Comparison of ENCODE assay signal across 8 cellular contexts in the genomic region with DNA sequence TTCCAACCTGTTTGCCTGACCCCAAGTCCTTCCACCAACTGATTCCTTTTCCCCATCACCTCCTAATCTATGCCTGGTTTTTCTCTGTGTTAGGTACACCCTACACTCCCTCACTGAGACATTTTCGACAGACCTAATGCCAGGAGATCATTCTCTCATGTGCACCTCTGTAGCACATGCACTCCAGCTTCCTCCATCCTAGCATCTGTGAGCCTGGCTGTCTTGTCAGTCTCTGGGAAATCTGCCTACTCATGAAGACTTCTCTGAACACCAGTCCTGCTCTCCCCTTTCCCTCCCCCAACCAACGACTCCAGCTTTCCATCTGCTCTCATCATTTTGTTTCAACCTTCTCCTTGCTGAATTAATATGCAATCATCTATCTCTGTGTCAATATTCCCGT. TPM values are rescaled to one million over a fixed set of nuclear protein-coding genes. Genes with fewer than 3 reads are reported as not detected.
DNase-seq lines count a peak whose midpoint lies in the region; ATAC-seq and TF ChIP-seq lines count a peak whose summit lies in the region.

No MANE protein-coding gene starts in this region.

- H3K9me3 Mint-ChIP-seq in dendritic cell treated with granulocyte-macrophage colony-stimulating factor and Interleukin-4, amounts not matched to agents 40 ng/mL and 50 ng/mL, for 4 days = no peaks in the 10 kb centered on the region
- H3K9me3 Mint-ChIP-seq in nephron progenitor cell = no peaks in the 10 kb centered on the region

- DNase-seq in MG63 (no peak), nephron progenitor cell (no peak), NCI-H1694 (lab: John Stamatoyannopoulos, UW) (no peak), NCI-H2227 (lab: John Stamatoyannopoulos, UW; ENCODE audit: unreplicated experiment) (no peak)
- no peak for DNase-seq in stimulated activated CD4-positive, alpha-beta T cell treated with anti-CD3 and anti-CD28 coated beads, Interleukin-2, amount 100 ng/mL, for 24 hours

- no peak for ATAC-seq in GM18511 (IDR thresholded peaks at IDR 0.05; ENCODE audit: unreplicated experiment)

- peaks cover 71% of the 10 kb centered on the region for H3K36me3 Mint-ChIP-seq in dendritic cell treated with granulocyte-macrophage colony-stimulating factor and Interleukin-4, amounts not matched to agents 40 ng/mL and 50 ng/mL, for 4 days (ENCODE audit: low read depth)
- peaks cover 16% of the 10 kb centered on the region for H3K36me3 Mint-ChIP-seq in nephron progenitor cell (ENCODE audit: low read depth)

- H3K9me3 ChIP-seq in BLaER1 treated with 17β-estradiol and CSF1 and Interleukin-3, amounts not matched to agents 10 nM and 100 nM (replicated peaks in 1 of 11) = no peaks in the 10 kb centered on the region
- no peaks in the 10 kb centered on the region for H3K9me3 ChIP-seq in MG63

- no peaks in the 10 kb centered on the region for H3K27me3 Mint-ChIP-seq in dendritic cell treated with granulocyte-macrophage colony-stimulating factor and Interleukin-4, amounts not matched to agents 40 ng/mL and 50 ng/mL, for 4 days
- no peaks in the 10 kb centered on the region for H3K27me3 Mint-ChIP-seq in nephron progenitor cell (ENCODE audit: low read depth, poor library complexity)

- peaks cover 0 to 20% (median 6%) of the 10 kb centered on the region in 11 experiments; a peak in 10 of 22 replicates for H4K20me1 ChIP-seq in BLaER1 treated with 17β-estradiol and CSF1 and Interleukin-3, amounts not matched to agents 10 nM and 100 nM

- peak overlapping the region in 6 of 11 experiments; percentile 11 to 87 (median 80); a peak in 6 of 22 replicates for H3K27ac ChIP-seq in BLaER1 treated with 17β-estradiol and CSF1 and Interleukin-3, amounts not matched to agents 10 nM and 100 nM

- peaks cover 43 to 56% (median 47%) of the 10 kb centered on the region in 11 experiments for H3K36me3 ChIP-seq in BLaER1 treated with 17β-estradiol and CSF1 and Interleukin-3, amounts not matched to agents 10 nM and 100 nM
- peaks cover 50% of the 10 kb centered on the region for H3K36me3 ChIP-seq in MG63

- peaks cover 65% of the 10 kb centered on the region for H3K4me1 Mint-ChIP-seq in dendritic cell treated with granulocyte-macrophage colony-stimulating factor and Interleukin-4, amounts not matched to agents 40 ng/mL and 50 ng/mL, for 4 days (ENCODE audit: low read depth)
- H3K4me1 Mint-ChIP-seq in nephron progenitor cell = peaks cover 24% of the 10 kb centered on the region

- H3K4me1 ChIP-seq in BLaER1 treated with 17β-estradiol and CSF1 and Interleukin-3, amounts not matched to agents 10 nM and 100 nM = peaks cover 22 to 36% (median 26%) of the 10 kb centered on the region in 10 experiments

- no peaks in the 10 kb centered on the region for H3K27me3 ChIP-seq in BLaER1 treated with 17β-estradiol and CSF1 and Interleukin-3, amounts not matched to agents 10 nM and 100 nM
- H3K27me3 ChIP-seq in MG63 = no peaks in the 10 kb centered on the region

- peak overlapping the region; percentile 92 for H3K27ac Mint-ChIP-seq in dendritic cell treated with granulocyte-macrophage colony-stimulating factor and Interleukin-4, amounts not matched to agents 40 ng/mL and 50 ng/mL, for 4 days
- H3K27ac Mint-ChIP-seq in nephron progenitor cell = peak overlapping the region; percentile 4

- H3K9ac ChIP-seq in BLaER1 treated with 17β-estradiol and CSF1 and Interleukin-3, amounts not matched to agents 10 nM and 100 nM = peak overlapping the region; percentile 78 to 89 (median 85); a peak in 21 of 22 replicates

- no peak for TF ChIP-seq CTCF in nephron progenitor cell (IDR thresholded peaks at IDR 0.05)

- intact Hi-C loops in dendritic cell treated with granulocyte-macrophage colony-stimulating factor and Interleukin-4, amounts not matched to agents 40 ng/mL and 50 ng/mL, for 4 days (cut with micrococcal nuclease) = loop anchor here (1.0 kb wide), 1 partner anchor 30 kb away; the partner anchor contains the start of gene CDC20

- peak overlapping the region; percentile 71 to 96 (median 88) for H3K4me3 ChIP-seq in BLaER1 treated with 17β-estradiol and CSF1 and Interleukin-3, amounts not matched to agents 10 nM and 100 nM
- H3K4me3 ChIP-seq in MG63 = peak overlapping the region; percentile 85

- peak overlapping the region; percentile 99 for H3K4me3 Mint-ChIP-seq in dendritic cell treated with granulocyte-macrophage colony-stimulating factor and Interleukin-4, amounts not matched to agents 40 ng/mL and 50 ng/mL, for 4 days
- H3K4me3 Mint-ChIP-seq in nephron progenitor cell = peak overlapping the region; percentile 99

- peak overlapping the region; percentile 82 to 97 (median 91) for H3K4me2 ChIP-seq in BLaER1 treated with 17β-estradiol and CSF1 and Interleukin-3, amounts not matched to agents 10 nM and 100 nM

RNA-seq across cellular contexts. Expression of gene MED8, which starts 1.0 kb away (rescaled TPM):
- 51.1 and 60.4 TPM in 2 replicates for total RNA-seq in MG63 (2014; rRNA removed; shearing (Covaris generic); ENCODE audit: low replicate concordance)

RNA-seq across cellular contexts. Expression of gene SZT2, which starts 1.1 kb away (rescaled TPM):
- total RNA-seq in MG63 (2014; rRNA removed; shearing (Covaris generic); ENCODE audit: low replicate concordance) = 2.5 and 4.9 TPM in 2 replicates

RNA-seq across cellular contexts. Expression of gene ELOVL1, which starts 20.8 kb away (rescaled TPM):
- total RNA-seq in MG63 (2014; rRNA removed; shearing (Covaris generic); ENCODE audit: low replicate concordance) = 101 and 118 TPM in 2 replicates

RNA-seq across cellular contexts. Expression of gene CDC20, which starts 29.8 kb away (rescaled TPM):
- total RNA-seq in MG63 (2014; rRNA removed; shearing (Covaris generic); ENCODE audit: low replicate concordance) = 152 and 260 TPM in 2 replicates

RNA-seq across cellular contexts. Expression of gene MPL, which starts 51.0 kb away (rescaled TPM):
- total RNA-seq in MG63 (2014; rRNA removed; shearing (Covaris generic); ENCODE audit: low replicate concordance) = not detected in 2 replicates
